ENCODE assay signal across 12 cellular contexts in genomic region chr19:17848598-17849292, GRCh38. TPM values are rescaled to one million over a fixed set of nuclear protein-coding genes. Genes with fewer than 3 reads are reported as not detected.
DNase-seq lines count a peak whose midpoint lies in the region; ATAC-seq and TF ChIP-seq lines count a peak whose summit lies in the region.
"Had no signal": no experiment of that assay in that cellular context is flagged by ENCODE, and none has a peak within 500 bp of the region (broad histone marks: within the 10 kb centered on the region; RNA-seq: fewer than 3 reads in every experiment).

No MANE protein-coding gene starts in this region.

- TF ChIP-seq POLR2A in gastroesophageal sphincter (IDR thresholded peaks at IDR 0.05), result no peak

- TF ChIP-seq EP300 in gastroesophageal sphincter (IDR thresholded peaks at IDR 0.05), result no peak

- CTCF ChIA-PET in activated CD8-positive, alpha-beta memory T cell treated with anti-CD3 and anti-CD28 coated beads, Interleukin-2, amount 10 ng/mL, durations not matched to agents 7 days and 5 days (lab: Charles Lee), result interaction anchor here (0.6 to 7.0 kb wide), 8 partner anchors 11 to 201 kb away, joined by 3 to 58 read pairs (median 4); partner anchors contain the start of genes CCDC124 and RPL18A
- CTCF ChIA-PET in activated CD4-positive, alpha-beta memory T cell treated with anti-CD3 and anti-CD28 coated beads for 36 hours (lab: Charles Lee), result interaction anchor here (1.0 to 5.9 kb wide), 3 partner anchors 11 to 88 kb away, joined by 3 to 63 read pairs (median 9); partner anchors contain the start of genes CCDC124 and RPL18A

- ATAC-seq in activated CD8-positive, alpha-beta memory T cell treated with anti-CD3 and anti-CD28 coated beads, Interleukin-2, amount 10 ng/mL, durations not matched to agents 7 days and 5 days, result no peak
- ATAC-seq in gastroesophageal sphincter (no peak), GM21526 (IDR thresholded peaks at IDR 0.05; ENCODE audit: low FRiP score, unreplicated experiment) (no peak)

- TF ChIP-seq CTCF in gastroesophageal sphincter (IDR thresholded peaks at IDR 0.05), result no peak
- TF ChIP-seq CTCF in ascending aorta (IDR thresholded peaks at IDR 0.05), result no peak

- no peak overlapping the region for H3K4me3 ChIP-seq in gastroesophageal sphincter
- H3K4me3 ChIP-seq in stomach smooth muscle (ENCODE audit: low read length in 2 of 2), result no peak overlapping the region
- H3K4me3 ChIP-seq in ascending aorta, result no peak overlapping the region

- H3K27me3 ChIP-seq in gastroesophageal sphincter (peaks cover 53% of the 10 kb centered on the region), stomach smooth muscle (ENCODE audit: control insufficient read depth in 1 of 2, insufficient read depth in 2 of 2, low read length in 2 of 2) (peaks cover 3 to 7% of the 10 kb centered on the region in 2 donors), ascending aorta (no peaks in the 10 kb centered on the region)
- H3K27me3 ChIP-seq: left lung had no signal

- DNase-seq in activated CD8-positive, alpha-beta memory T cell treated with anti-CD3 and anti-CD28 coated beads, Interleukin-2, amount 10 ng/mL, durations not matched to agents 7 days and 5 days, result no peak
- no peak for DNase-seq in activated CD8-positive, alpha-beta memory T cell treated with anti-CD3 and anti-CD28 coated beads, Interleukin-2, amount 50 U/mL, for 4 hours
- DNase-seq in activated CD4-positive, alpha-beta memory T cell treated with anti-CD3 and anti-CD28 coated beads for 36 hours, result peak; percentile 49
- DNase-seq in NCI-H524 (lab: John Stamatoyannopoulos, UW) (no peak), ascending aorta (ENCODE audit: low spot score in 2 of 2) (no peak)
- DNase-seq: GF-D8, SHP77 had no signal

- H3K27ac ChIP-seq in gastroesophageal sphincter (peak overlapping the region in 3 of 4 donors; percentile 69 to 74 (median 69)), stomach smooth muscle (ENCODE audit: low read length) (peak overlapping the region; percentile 31), ascending aorta (peak overlapping the region in 1 of 2 donors; percentile 80)

- POLR2A ChIA-PET in activated CD4-positive, alpha-beta memory T cell treated with anti-CD3 and anti-CD28 coated beads for 36 hours (lab: Charles Lee), result interaction anchor here (0.5 to 6.8 kb wide), 6 partner anchors 14 to 464 kb away, joined by 3 to 99 read pairs (median 4); partner anchors contain the start of genes CCDC124 and RPL18A

- H3K9me3 ChIP-seq in gastroesophageal sphincter, result no peaks in the 10 kb centered on the region
- H3K9me3 ChIP-seq in stomach smooth muscle (ENCODE audit: control insufficient read depth in 2 of 2, low read length in 2 of 2), result no peaks in the 10 kb centered on the region
- H3K9me3 ChIP-seq in ascending aorta, result no peaks in the 10 kb centered on the region
- H3K9me3 ChIP-seq: left lung had no signal

- H3K36me3 ChIP-seq in gastroesophageal sphincter (no peaks in the 10 kb centered on the region), stomach smooth muscle (ENCODE audit: control insufficient read depth in 2 of 2, insufficient read depth in 2 of 2, low read length in 2 of 2) (no peaks in the 10 kb centered on the region), ascending aorta (no peaks in the 10 kb centered on the region)

- H3K27ac Mint-ChIP-seq in activated CD8-positive, alpha-beta memory T cell treated with anti-CD3 and anti-CD28 coated beads, Interleukin-2, amount 10 ng/mL, durations not matched to agents 7 days and 5 days, result peak overlapping the region; percentile 95
- H3K27ac Mint-ChIP-seq in activated CD4-positive, alpha-beta memory T cell treated with anti-CD3 and anti-CD28 coated beads for 36 hours, result peak overlapping the region; percentile 97

- H3K9me3 Mint-ChIP-seq in activated CD8-positive, alpha-beta memory T cell treated with anti-CD3 and anti-CD28 coated beads, Interleukin-2, amount 10 ng/mL, durations not matched to agents 7 days and 5 days (ENCODE audit: low read depth), result no peaks in the 10 kb centered on the region
- peaks cover 4% of the 10 kb centered on the region for H3K9me3 Mint-ChIP-seq in activated CD4-positive, alpha-beta memory T cell treated with anti-CD3 and anti-CD28 coated beads for 36 hours

- peaks cover 65% of the 10 kb centered on the region for H3K4me1 Mint-ChIP-seq in activated CD8-positive, alpha-beta memory T cell treated with anti-CD3 and anti-CD28 coated beads, Interleukin-2, amount 10 ng/mL, durations not matched to agents 7 days and 5 days
- peaks cover 56% of the 10 kb centered on the region for H3K4me1 Mint-ChIP-seq in activated CD4-positive, alpha-beta memory T cell treated with anti-CD3 and anti-CD28 coated beads for 36 hours (ENCODE audit: low read depth)

- H3K36me3 Mint-ChIP-seq in activated CD8-positive, alpha-beta memory T cell treated with anti-CD3 and anti-CD28 coated beads, Interleukin-2, amount 10 ng/mL, durations not matched to agents 7 days and 5 days, result peaks cover 15% of the 10 kb centered on the region
- H3K36me3 Mint-ChIP-seq in activated CD4-positive, alpha-beta memory T cell treated with anti-CD3 and anti-CD28 coated beads for 36 hours, result peaks cover 24% of the 10 kb centered on the region

- intact Hi-C loops in activated CD4-positive, alpha-beta memory T cell treated with anti-CD3 and anti-CD28 coated beads for 36 hours (cut with micrococcal nuclease), result loop anchor here (1.0 kb wide), 1 partner anchor 11 kb away; the partner anchor contains the start of gene RPL18A
- intact Hi-C loops in ascending aorta (cut with DNase I), result no loop called here

- H3K4me1 ChIP-seq in gastroesophageal sphincter (peaks cover 0 to 22% (median 0%) of the 10 kb centered on the region in 3 donors), stomach smooth muscle (ENCODE audit: control insufficient read depth, insufficient read depth, low read length) (no peaks in the 10 kb centered on the region), ascending aorta (peaks cover 0 to 4% of the 10 kb centered on the region in 2 donors)

- no peak overlapping the region for H3K9ac ChIP-seq in stomach smooth muscle (ENCODE audit: low read length in 2 of 2)

- WGBS in gastroesophageal sphincter (ENCODE audit: low coverage in 1 of 2), 2 donors, result 80% methylated on average over 8 to 11 of the region's 14 CpGs

- H3K4me3 Mint-ChIP-seq in activated CD8-positive, alpha-beta memory T cell treated with anti-CD3 and anti-CD28 coated beads, Interleukin-2, amount 10 ng/mL, durations not matched to agents 7 days and 5 days, result peak overlapping the region; percentile 86
- peak overlapping the region; percentile 93 for H3K4me3 Mint-ChIP-seq in activated CD4-positive, alpha-beta memory T cell treated with anti-CD3 and anti-CD28 coated beads for 36 hours

- no peaks in the 10 kb centered on the region for H3K27me3 Mint-ChIP-seq in activated CD8-positive, alpha-beta memory T cell treated with anti-CD3 and anti-CD28 coated beads, Interleukin-2, amount 10 ng/mL, durations not matched to agents 7 days and 5 days
- H3K27me3 Mint-ChIP-seq in activated CD4-positive, alpha-beta memory T cell treated with anti-CD3 and anti-CD28 coated beads for 36 hours, result peaks cover 2% of the 10 kb centered on the region

RNA-seq across cellular contexts. Expression of gene JAK3, which starts 1.0 kb away (rescaled TPM):
- total RNA-seq in activated CD8-positive, alpha-beta memory T cell treated with anti-CD3 and anti-CD28 coated beads, Interleukin-2, amount 10 ng/mL, durations not matched to agents 7 days and 5 days, result 100 to 1,000 TPM; 137 to 146 TPM
- 100 to 1,000 TPM; 200 to 217 TPM for total RNA-seq in activated CD4-positive, alpha-beta memory T cell treated with anti-CD3 and anti-CD28 coated beads for 36 hours
- 1 to 10 TPM; 1.2 to 5.9 (median 2.3) TPM for total RNA-seq in gastroesophageal sphincter
- 28.1 TPM for total RNA-seq in ascending aorta

RNA-seq across cellular contexts. Expression of gene RPL18A, which starts 11.0 kb away (rescaled TPM):
- total RNA-seq in activated CD8-positive, alpha-beta memory T cell treated with anti-CD3 and anti-CD28 coated beads, Interleukin-2, amount 10 ng/mL, durations not matched to agents 7 days and 5 days, result 1,000 to 10,000 TPM; 1,945 to 2,182 TPM
- 1,000 to 10,000 TPM; 3,104 to 3,138 TPM for total RNA-seq in activated CD4-positive, alpha-beta memory T cell treated with anti-CD3 and anti-CD28 coated beads for 36 hours
- total RNA-seq in gastroesophageal sphincter (1,000 to 10,000 TPM in 3 of 4 donors, 100 to 1,000 TPM in 1; 799 to 1,594 (median 1,135) TPM), ascending aorta (2,481 TPM)

RNA-seq across cellular contexts. Expression of gene SLC5A5, which starts 23.0 kb away (rescaled TPM):
- under 1 TPM; 0.59 to 0.73 TPM for total RNA-seq in activated CD8-positive, alpha-beta memory T cell treated with anti-CD3 and anti-CD28 coated beads, Interleukin-2, amount 10 ng/mL, durations not matched to agents 7 days and 5 days
- total RNA-seq in activated CD4-positive, alpha-beta memory T cell treated with anti-CD3 and anti-CD28 coated beads for 36 hours, result 1 to 10 TPM in 1 of 2 experiments, under 1 TPM in 1; 0.87 to 1.0 TPM
- total RNA-seq in gastroesophageal sphincter, result under 1 TPM in 1 of 4 donors, not detected in 3; 0.16 TPM
- total RNA-seq in ascending aorta, result not detected

RNA-seq across cellular contexts. Expression of gene INSL3, which starts 27.4 kb away (rescaled TPM):
- 1 to 10 TPM; 1.7 to 2.2 TPM for total RNA-seq in activated CD8-positive, alpha-beta memory T cell treated with anti-CD3 and anti-CD28 coated beads, Interleukin-2, amount 10 ng/mL, durations not matched to agents 7 days and 5 days
- 1 to 10 TPM; 6.8 to 8.3 TPM for total RNA-seq in activated CD4-positive, alpha-beta memory T cell treated with anti-CD3 and anti-CD28 coated beads for 36 hours
- total RNA-seq in gastroesophageal sphincter (not detected), ascending aorta (not detected)
- total RNA-seq: bronchial epithelial cell had no signal

RNA-seq across cellular contexts. Expression of gene B3GNT3, which starts 53.8 kb away (rescaled TPM):
- total RNA-seq in activated CD8-positive, alpha-beta memory T cell treated with anti-CD3 and anti-CD28 coated beads, Interleukin-2, amount 10 ng/mL, durations not matched to agents 7 days and 5 days, result not detected
- total RNA-seq in activated CD4-positive, alpha-beta memory T cell treated with anti-CD3 and anti-CD28 coated beads for 36 hours, result under 1 TPM; 0.26 to 0.34 TPM
- total RNA-seq in gastroesophageal sphincter, result 1 to 10 TPM in 1 of 4 donors, not detected in 3; 4.7 TPM
- total RNA-seq in ascending aorta, result 0.64 TPM
